ENCODE assay signal across 1 cellular context in the genomic region with DNA sequence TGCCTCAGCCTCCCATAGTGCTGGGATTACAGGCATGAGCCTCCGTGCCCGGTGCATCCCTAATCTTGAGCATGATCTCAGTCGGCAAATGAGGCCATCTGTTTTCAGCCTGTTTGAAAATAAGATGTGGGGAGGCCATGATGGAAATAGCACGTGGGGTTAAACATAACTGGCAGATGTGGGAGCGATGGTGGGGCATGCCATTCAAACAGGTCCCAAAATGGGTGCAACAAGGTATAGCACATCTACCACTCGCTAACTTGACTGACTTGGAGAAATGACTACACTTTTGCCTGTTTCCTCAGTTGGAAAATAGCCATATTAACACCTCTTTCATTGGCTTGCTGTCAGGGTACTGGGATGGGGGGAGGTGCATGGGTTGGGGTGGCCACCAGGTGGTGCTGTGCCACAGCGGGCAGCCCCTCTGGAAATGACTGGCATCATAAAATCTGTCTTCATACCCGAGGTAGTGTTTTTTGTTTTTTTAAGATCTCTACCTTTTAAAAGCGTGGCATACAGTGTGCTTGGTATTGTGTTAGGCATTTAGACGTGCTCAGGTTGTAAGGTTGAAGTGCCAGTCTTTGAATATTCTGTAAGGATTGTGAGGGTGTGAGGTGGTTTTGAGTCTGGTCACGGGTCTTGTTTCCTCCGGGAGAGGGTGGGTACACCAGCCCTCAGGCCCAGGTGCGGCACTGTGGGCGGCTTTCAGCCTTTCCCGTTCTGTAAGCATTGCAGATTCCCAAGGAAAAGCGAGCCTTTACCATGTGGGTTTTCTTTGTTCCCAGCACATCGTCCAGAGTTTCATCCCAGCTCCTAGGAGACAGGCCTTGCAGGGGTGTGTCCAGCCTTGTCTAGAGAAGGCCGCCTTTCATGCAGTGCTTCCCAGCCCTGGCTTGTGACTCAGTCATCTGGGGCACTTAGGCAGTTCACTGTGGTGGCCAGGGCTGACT.
TF ChIP-seq lines count a peak whose summit lies in the region.

No MANE protein-coding gene starts in this region.

TF ChIP-seq in K562, 482 proteins besides CTCF, POLR2A, EP300 and RAD21 (continued from another document and continues in another):
- TF ChIP-seq SPI1 (IDR thresholded peaks at IDR 0.05; ENCODE audit: borderline replicate concordance, low read depth, low read length) = no peak
- TF ChIP-seq TOE1 (IDR thresholded peaks at IDR 0.05; ENCODE audit: borderline replicate concordance) = 0 out of 2 replicates have a peak, but pooled peaks have one; percentile 29
- TF ChIP-seq TOE1 (CRISPR knock-in tag; IDR thresholded peaks at IDR 0.05; ENCODE audit: borderline replicate concordance, low read depth) = no peak
- TF ChIP-seq ZNF551 (CRISPR knock-in tag; IDR thresholded peaks at IDR 0.05) = peak; percentile 32; the same call in 1 of the 2 replicates
- peak; percentile 98 for TF ChIP-seq POLR2AphosphoS2 (IDR thresholded peaks at IDR 0.05; ENCODE audit: low read length)
- TF ChIP-seq POLR2AphosphoS5 (IDR thresholded peaks at IDR 0.05; ENCODE audit: control insufficient read depth, insufficient read depth, low read depth, low read length) = peak; percentile 70
- TF ChIP-seq, protein P1, sequence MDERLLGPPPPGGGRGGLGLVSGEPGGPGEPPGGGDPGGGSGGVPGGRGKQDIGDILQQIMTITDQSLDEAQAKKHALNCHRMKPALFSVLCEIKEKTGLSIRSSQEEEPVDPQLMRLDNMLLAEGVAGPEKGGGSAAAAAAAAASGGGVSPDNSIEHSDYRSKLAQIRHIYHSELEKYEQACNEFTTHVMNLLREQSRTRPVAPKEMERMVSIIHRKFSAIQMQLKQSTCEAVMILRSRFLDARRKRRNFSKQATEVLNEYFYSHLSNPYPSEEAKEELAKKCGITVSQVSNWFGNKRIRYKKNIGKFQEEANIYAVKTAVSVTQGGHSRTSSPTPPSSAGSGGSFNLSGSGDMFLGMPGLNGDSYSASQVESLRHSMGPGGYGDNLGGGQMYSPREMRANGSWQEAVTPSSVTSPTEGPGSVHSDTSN (CRISPR knock-in tag; IDR thresholded peaks at IDR 0.05; ENCODE audit: low read depth) = no peak
- TF ChIP-seq, protein P1 (tag; conservative IDR thresholded peaks at IDR 0.05; ENCODE audit: low read depth) = 0 out of 2 replicates have a peak, but pooled peaks have one; percentile 42
- peak; percentile 36; the same call in 1 of the 2 replicates for TF ChIP-seq ZBTB7A (IDR thresholded peaks at IDR 0.05; ENCODE audit: borderline replicate concordance, control insufficient read depth, low read depth, low read length)
- TF ChIP-seq MYC (IDR thresholded peaks at IDR 0.05; ENCODE audit: low read depth, low read length) = 0 out of 2 replicates have a peak, but pooled peaks have one; percentile 32
- TF ChIP-seq MYC (CRISPR knock-in tag; IDR thresholded peaks at IDR 0.05; ENCODE audit: borderline replicate concordance, low read depth) = no peak
- TF ChIP-seq STAT5A (IDR thresholded peaks at IDR 0.05; ENCODE audit: borderline replicate concordance, low read length) = 0 out of 2 replicates have a peak, but pooled peaks have one; percentile 27
- TF ChIP-seq PPARD (CRISPR knock-in tag; IDR thresholded peaks at IDR 0.05) = no peak
- TF ChIP-seq NFIC (IDR thresholded peaks at IDR 0.05) = peak; percentile 57
- TF ChIP-seq SMARCA4 (IDR thresholded peaks at IDR 0.05) = no peak
- no peak for TF ChIP-seq POLR3A (IDR thresholded peaks at IDR 0.05; ENCODE audit: borderline replicate concordance, extremely low read depth, insufficient read depth, insufficient read length)
- peak in 1 of 3 experiments; percentile 59 for TF ChIP-seq YY1 (IDR thresholded peaks at IDR 0.05; ENCODE audit: borderline replicate concordance in 1 of 3, control insufficient read depth in 1 of 3, extremely low read depth in 1 of 3, insufficient read depth in 3 of 3, insufficient read length in 1 of 3, insufficient replicate concordance in 2 of 3, low read depth in 1 of 3, low read length in 2 of 3)
- TF ChIP-seq MBD2 (IDR thresholded peaks at IDR 0.05; ENCODE audit: borderline replicate concordance, low read depth) = peak; percentile 33; the same call in 1 of the 2 replicates
- TF ChIP-seq POLR2B (IDR thresholded peaks at IDR 0.05; ENCODE audit: low read depth, partially characterized antibody) = peak; percentile 90
- TF ChIP-seq ZNF232 (CRISPR knock-in tag; IDR thresholded peaks at IDR 0.05) = no peak
- TF ChIP-seq ZNF584 (CRISPR knock-in tag; IDR thresholded peaks at IDR 0.05; ENCODE audit: low read depth) = no peak
- TF ChIP-seq, protein P2, sequence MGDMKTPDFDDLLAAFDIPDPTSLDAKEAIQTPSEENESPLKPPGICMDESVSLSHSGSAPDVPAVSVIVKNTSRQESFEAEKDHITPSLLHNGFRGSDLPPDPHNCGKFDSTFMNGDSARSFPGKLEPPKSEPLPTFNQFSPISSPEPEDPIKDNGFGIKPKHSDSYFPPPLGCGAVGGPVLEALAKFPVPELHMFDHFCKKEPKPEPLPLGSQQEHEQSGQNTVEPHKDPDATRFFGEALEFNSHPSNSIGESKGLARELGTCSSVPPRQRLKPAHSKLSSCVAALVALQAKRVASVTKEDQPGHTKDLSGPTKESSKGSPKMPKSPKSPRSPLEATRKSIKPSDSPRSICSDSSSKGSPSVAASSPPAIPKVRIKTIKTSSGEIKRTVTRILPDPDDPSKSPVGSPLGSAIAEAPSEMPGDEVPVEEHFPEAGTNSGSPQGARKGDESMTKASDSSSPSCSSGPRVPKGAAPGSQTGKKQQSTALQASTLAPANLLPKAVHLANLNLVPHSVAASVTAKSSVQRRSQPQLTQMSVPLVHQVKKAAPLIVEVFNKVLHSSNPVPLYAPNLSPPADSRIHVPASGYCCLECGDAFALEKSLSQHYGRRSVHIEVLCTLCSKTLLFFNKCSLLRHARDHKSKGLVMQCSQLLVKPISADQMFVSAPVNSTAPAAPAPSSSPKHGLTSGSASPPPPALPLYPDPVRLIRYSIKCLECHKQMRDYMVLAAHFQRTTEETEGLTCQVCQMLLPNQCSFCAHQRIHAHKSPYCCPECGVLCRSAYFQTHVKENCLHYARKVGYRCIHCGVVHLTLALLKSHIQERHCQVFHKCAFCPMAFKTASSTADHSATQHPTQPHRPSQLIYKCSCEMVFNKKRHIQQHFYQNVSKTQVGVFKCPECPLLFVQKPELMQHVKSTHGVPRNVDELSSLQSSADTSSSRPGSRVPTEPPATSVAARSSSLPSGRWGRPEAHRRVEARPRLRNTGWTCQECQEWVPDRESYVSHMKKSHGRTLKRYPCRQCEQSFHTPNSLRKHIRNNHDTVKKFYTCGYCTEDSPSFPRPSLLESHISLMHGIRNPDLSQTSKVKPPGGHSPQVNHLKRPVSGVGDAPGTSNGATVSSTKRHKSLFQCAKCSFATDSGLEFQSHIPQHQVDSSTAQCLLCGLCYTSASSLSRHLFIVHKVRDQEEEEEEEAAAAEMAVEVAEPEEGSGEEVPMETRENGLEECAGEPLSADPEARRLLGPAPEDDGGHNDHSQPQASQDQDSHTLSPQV (IDR thresholded peaks at IDR 0.05) = peak; percentile 51; the same call in 1 of the 2 replicates
- no peak for TF ChIP-seq CEBPG (CRISPR knock-in tag; IDR thresholded peaks at IDR 0.05)
- TF ChIP-seq CEBPG (tag; conservative IDR thresholded peaks at IDR 0.05 in 1 of 2, IDR thresholded peaks at IDR 0.05 in 1 of 2) = no peak
- TF ChIP-seq, protein P3, sequence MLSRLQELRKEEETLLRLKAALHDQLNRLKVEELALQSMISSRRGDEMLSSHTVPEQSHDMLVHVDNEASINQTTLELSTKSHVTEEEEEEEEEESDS (CRISPR knock-in tag; IDR thresholded peaks at IDR 0.05) = no peak
- TF ChIP-seq ZNF384 (IDR thresholded peaks at IDR 0.05; ENCODE audit: low read depth, low read length) = no peak
- TF ChIP-seq, protein P4, sequence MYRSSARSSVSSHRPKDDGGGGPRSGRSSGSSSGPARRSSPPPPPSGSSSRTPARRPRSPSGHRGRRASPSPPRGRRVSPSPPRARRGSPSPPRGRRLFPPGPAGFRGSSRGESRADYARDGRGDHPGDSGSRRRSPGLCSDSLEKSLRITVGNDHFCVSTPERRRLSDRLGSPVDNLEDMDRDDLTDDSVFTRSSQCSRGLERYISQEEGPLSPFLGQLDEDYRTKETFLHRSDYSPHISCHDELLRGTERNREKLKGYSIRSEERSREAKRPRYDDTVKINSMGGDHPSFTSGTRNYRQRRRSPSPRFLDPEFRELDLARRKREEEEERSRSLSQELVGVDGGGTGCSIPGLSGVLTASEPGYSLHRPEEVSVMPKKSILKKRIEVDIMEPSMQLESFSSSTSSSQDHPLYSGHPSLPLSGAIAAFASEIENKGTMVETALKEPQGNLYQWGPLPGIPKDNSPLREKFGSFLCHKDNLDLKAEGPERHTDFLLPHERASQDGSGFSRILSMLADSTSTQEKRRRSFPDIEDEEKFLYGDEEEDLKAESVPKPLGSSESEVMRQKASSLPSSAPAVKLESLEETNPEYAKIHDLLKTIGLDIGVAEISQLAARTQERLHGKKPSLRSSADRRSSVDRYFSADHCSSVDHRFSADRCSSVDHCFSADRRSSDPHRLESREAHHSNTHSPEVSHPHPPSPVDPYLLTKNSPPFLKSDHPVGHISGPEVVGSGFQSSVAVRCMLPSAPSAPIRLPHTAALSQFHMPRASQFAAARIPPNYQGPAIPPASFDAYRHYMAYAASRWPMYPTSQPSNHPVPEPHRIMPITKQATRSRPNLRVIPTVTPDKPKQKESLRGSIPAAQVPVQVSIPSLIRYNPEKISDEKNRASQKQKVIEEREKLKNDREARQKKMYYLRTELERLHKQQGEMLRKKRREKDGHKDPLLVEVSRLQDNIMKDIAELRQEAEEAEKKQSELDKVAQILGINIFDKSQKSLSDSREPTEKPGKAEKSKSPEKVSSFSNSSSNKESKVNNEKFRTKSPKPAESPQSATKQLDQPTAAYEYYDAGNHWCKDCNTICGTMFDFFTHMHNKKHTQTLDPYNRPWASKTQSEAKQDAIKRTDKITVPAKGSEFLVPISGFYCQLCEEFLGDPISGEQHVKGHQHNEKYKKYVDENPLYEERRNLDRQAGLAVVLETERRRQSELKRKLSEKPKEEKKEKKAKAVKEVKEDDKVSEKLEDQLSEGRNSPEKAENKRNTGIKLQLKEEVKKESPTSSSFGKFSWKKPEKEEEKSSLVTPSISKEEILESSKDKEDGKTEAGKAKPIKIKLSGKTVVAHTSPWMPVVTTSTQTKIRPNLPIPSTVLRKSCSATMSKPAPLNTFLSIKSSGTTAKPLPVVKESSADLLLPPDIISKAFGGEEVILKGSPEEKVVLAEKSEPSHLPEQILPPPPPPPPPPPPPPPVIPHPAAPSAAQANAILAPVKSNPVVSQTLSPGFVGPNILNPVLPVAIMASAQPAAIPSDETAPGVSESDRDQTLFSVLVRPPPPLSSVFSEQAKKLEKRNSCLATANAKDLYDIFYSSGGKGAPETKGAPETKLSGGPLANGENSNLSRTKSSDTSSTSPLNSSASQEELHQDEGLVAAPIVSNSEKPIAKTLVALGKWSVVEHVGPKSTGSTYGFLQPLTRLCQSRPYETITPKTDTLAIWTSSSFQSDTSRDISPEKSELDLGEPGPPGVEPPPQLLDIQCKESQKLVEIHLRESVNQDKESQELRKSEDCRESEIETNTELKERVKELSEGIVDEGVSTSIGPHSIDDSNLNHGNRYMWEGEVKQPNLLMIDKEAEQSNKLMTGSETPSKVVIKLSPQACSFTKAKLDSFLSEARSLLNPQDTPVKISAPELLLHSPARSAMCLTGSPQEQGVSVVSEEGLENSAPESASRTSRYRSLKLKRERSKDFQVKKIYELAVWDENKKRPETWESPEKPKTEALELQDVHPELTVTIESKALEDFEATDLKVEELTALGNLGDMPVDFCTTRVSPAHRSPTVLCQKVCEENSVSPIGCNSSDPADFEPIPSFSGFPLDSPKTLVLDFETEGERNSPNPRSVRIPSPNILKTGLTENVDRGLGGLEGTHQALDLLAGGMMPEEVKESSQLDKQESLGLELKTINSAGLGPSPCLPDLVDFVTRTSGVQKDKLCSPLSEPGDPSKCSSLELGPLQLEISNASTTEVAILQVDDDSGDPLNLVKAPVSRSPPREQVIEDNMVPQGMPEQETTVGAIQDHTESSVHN (IDR thresholded peaks at IDR 0.05; ENCODE audit: borderline replicate concordance in 1 of 2, low read depth in 1 of 2) = no peak
- TF ChIP-seq KHSRP (IDR thresholded peaks at IDR 0.05) = peak; percentile 31; the same call in 1 of the 2 replicates
- TF ChIP-seq, protein P5, sequence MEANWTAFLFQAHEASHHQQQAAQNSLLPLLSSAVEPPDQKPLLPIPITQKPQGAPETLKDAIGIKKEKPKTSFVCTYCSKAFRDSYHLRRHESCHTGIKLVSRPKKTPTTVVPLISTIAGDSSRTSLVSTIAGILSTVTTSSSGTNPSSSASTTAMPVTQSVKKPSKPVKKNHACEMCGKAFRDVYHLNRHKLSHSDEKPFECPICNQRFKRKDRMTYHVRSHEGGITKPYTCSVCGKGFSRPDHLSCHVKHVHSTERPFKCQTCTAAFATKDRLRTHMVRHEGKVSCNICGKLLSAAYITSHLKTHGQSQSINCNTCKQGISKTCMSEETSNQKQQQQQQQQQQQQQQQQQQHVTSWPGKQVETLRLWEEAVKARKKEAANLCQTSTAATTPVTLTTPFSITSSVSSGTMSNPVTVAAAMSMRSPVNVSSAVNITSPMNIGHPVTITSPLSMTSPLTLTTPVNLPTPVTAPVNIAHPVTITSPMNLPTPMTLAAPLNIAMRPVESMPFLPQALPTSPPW (CRISPR knock-in tag; IDR thresholded peaks at IDR 0.05) = peak; percentile 98
- TF ChIP-seq KLF10 (CRISPR knock-in tag; IDR thresholded peaks at IDR 0.05) = peak; percentile 64
- peak; percentile 42 for TF ChIP-seq PML (IDR thresholded peaks at IDR 0.05; ENCODE audit: low read length)
- TF ChIP-seq, protein P6, sequence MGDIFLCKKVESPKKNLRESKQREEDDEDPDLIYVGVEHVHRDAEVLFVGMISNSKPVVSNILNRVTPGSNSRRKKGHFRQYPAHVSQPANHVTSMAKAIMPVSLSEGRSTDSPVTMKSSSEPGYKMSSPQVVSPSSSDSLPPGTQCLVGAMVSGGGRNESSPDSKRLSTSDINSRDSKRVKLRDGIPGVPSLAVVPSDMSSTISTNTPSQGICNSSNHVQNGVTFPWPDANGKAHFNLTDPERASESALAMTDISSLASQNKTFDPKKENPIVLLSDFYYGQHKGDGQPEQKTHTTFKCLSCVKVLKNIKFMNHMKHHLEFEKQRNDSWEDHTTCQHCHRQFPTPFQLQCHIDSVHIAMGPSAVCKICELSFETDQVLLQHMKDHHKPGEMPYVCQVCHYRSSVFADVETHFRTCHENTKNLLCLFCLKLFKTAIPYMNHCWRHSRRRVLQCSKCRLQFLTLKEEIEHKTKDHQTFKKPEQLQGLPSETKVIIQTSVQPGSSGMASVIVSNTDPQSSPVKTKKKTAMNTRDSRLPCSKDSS (IDR thresholded peaks at IDR 0.05; ENCODE audit: low read depth, partially characterized antibody) = no peak
